ENCODE assay signal across 16 cellular contexts in genomic region chr14:72292689-72293024, GRCh38.
"Had no signal": no experiment of that assay in that cellular context is flagged by ENCODE, and none has a peak within 500 bp of the region (broad histone marks: within the 10 kb centered on the region; RNA-seq: fewer than 3 reads in every experiment).

No MANE protein-coding gene starts in this region.

- H3K36me3 ChIP-seq: lower lobe of right lung, neutrophil, right atrium auricular region, transverse colon had no signal

- H3K4me1 ChIP-seq: body of pancreas, lower lobe of right lung, transverse colon had no signal

- H3K4me2 ChIP-seq: hepatocyte, smooth muscle cell had no signal

- H3K36me3 Mint-ChIP-seq: activated naive CD4-positive, alpha-beta T cell treated with anti-CD3 and anti-CD28 coated beads, Interleukin-2, amount 50 U/mL, for 24 hours; mesothelial cell of epicardium had no signal

- H3K27ac ChIP-seq: body of pancreas, hepatocyte, lower lobe of right lung, neutrophil, transverse colon had no signal

- H2AFZ ChIP-seq: hepatocyte had no signal

- H3K4me3 Mint-ChIP-seq: activated B cell treated with CpG ODN at 0.5 μM for 24 hours; activated CD4-positive, alpha-beta T cell treated with anti-CD3 and anti-CD28 coated beads, Interleukin-2, amount 10 ng/mL, durations not matched to agents 24 days and 14 days; activated naive CD4-positive, alpha-beta T cell treated with anti-CD3 and anti-CD28 coated beads, Interleukin-2, amount 50 U/mL, for 24 hours; activated T-cell treated with anti-CD3 and anti-CD28 coated beads, Interleukin-2, amount 50 U/mL, for 24 hours; mesothelial cell of epicardium; T-helper 1 cell treated with Interleukin-12 subunit alpha and Interleukin-12 subunit beta and Interleukin-4 antibody, amounts not matched to agents 30 μg/mL and 1 μg/mL, for 36 hours had no signal

- H3K79me2 ChIP-seq: hepatocyte had no signal

- DNase-seq: activated B cell treated with CpG ODN at 0.5 μM for 24 hours; activated effector memory CD4-positive, alpha-beta T cell treated with Interleukin-2 at 50 U/mL for 16 hours; activated T-cell treated with anti-CD3 and anti-CD28 coated beads, Interleukin-2, amount 50 U/mL, for 24 hours; cerebellar nuclear complex; kidney; lower lobe of right lung; transverse colon had no signal

- H3K27me3 ChIP-seq: body of pancreas, neutrophil, right atrium auricular region, transverse colon had no signal

- H3K4me1 Mint-ChIP-seq: activated B cell treated with CpG ODN at 0.5 μM for 24 hours; activated CD4-positive, alpha-beta T cell treated with anti-CD3 and anti-CD28 coated beads, Interleukin-2, amount 10 ng/mL, durations not matched to agents 24 days and 14 days; activated naive CD4-positive, alpha-beta T cell treated with anti-CD3 and anti-CD28 coated beads, Interleukin-2, amount 50 U/mL, for 24 hours; mesothelial cell of epicardium had no signal

- H3K4me3 ChIP-seq: body of pancreas, hepatocyte, lower lobe of right lung, smooth muscle cell, transverse colon had no signal

- H3K9me3 Mint-ChIP-seq: activated CD4-positive, alpha-beta T cell treated with anti-CD3 and anti-CD28 coated beads, Interleukin-2, amount 10 ng/mL, durations not matched to agents 24 days and 14 days; activated T-cell treated with anti-CD3 and anti-CD28 coated beads, Interleukin-2, amount 50 U/mL, for 24 hours; T-helper 1 cell treated with Interleukin-12 subunit alpha and Interleukin-12 subunit beta and Interleukin-4 antibody, amounts not matched to agents 30 μg/mL and 1 μg/mL, for 36 hours had no signal

- H3K9me3 ChIP-seq: body of pancreas, lower lobe of right lung, neutrophil, right atrium auricular region, transverse colon had no signal

- H3K27ac Mint-ChIP-seq: activated B cell treated with CpG ODN at 0.5 μM for 24 hours; activated CD4-positive, alpha-beta T cell treated with anti-CD3 and anti-CD28 coated beads, Interleukin-2, amount 10 ng/mL, durations not matched to agents 24 days and 14 days; activated naive CD4-positive, alpha-beta T cell treated with anti-CD3 and anti-CD28 coated beads, Interleukin-2, amount 50 U/mL, for 24 hours; activated T-cell treated with anti-CD3 and anti-CD28 coated beads, Interleukin-2, amount 50 U/mL, for 24 hours; mesothelial cell of epicardium; T-helper 1 cell treated with Interleukin-12 subunit alpha and Interleukin-12 subunit beta and Interleukin-4 antibody, amounts not matched to agents 30 μg/mL and 1 μg/mL, for 36 hours had no signal
